ENCODE assay signal across 8 cellular contexts in genomic region chr12:123532021-123532420, GRCh38. TPM values are rescaled to one million over a fixed set of nuclear protein-coding genes. Genes with fewer than 3 reads are reported as not detected.
DNase-seq lines count a peak whose midpoint lies in the region; ATAC-seq, FAIRE-seq and TF ChIP-seq lines count a peak whose summit lies in the region.

No MANE protein-coding gene starts in this region.

- CTCF ChIA-PET in CD8-positive, alpha-beta T cell (lab: Charles Lee) = interaction anchor here (1.1 kb wide), 2 partner anchors 50 to 111 kb away, joined by 3 read pairs; no protein-coding TSS in a partner anchor

- no peaks in the 10 kb centered on the region for H3K9me3 Mint-ChIP-seq in CD8-positive, alpha-beta T cell

- ATAC-seq in CD8-positive, alpha-beta T cell = no peak
- peak; percentile 27 to 70 (median 56) for ATAC-seq in right lobe of liver
- peak; percentile 57 for ATAC-seq in upper lobe of right lung
- ATAC-seq in GM21367 (IDR thresholded peaks at IDR 0.05; ENCODE audit: unreplicated experiment) = no peak

- no CpG with 5 or more reads among the region's 1 CpG for WGBS in right lobe of liver (ENCODE audit: insufficient coverage, low coverage, low lambda C conversion rate, missing lambda C conversion rate)

- POLR2A ChIA-PET in CD8-positive, alpha-beta T cell (lab: Charles Lee) = interaction anchor here (0.9 to 1.8 kb wide), 3 partner anchors 25 to 167 kb away, joined by 3 to 5 read pairs (median 4); partner anchors contain the start of genes SBNO1 and SNRNP35

- peaks cover 1% of the 10 kb centered on the region for H3K36me3 Mint-ChIP-seq in CD8-positive, alpha-beta T cell

- no peak overlapping the region for H3K4me3 ChIP-seq in CD8-positive, alpha-beta T cell (ENCODE audit: low read depth, low read length)
- H3K4me3 ChIP-seq in HL-60 (replicated peaks; ENCODE audit: insufficient read depth, low read length) (no peak overlapping the region), adipocyte (ENCODE audit: low read length) (peak overlapping the region; percentile 87), right lobe of liver (no peak overlapping the region), upper lobe of right lung (peak overlapping the region; percentile 8)

- H3K4me1 ChIP-seq in CD8-positive, alpha-beta T cell (ENCODE audit: insufficient read depth, low read length) = peaks cover 19% of the 10 kb centered on the region
- peaks cover 22% of the 10 kb centered on the region for H3K4me1 ChIP-seq in adipocyte (ENCODE audit: control insufficient read depth, insufficient read depth, low read length)
- peaks cover 0 to 14% (median 6%) of the 10 kb centered on the region in 4 donors for H3K4me1 ChIP-seq in right lobe of liver
- H3K4me1 ChIP-seq in upper lobe of right lung = peaks cover 18% of the 10 kb centered on the region

- peak overlapping the region; percentile 89 for H3K4me3 Mint-ChIP-seq in CD8-positive, alpha-beta T cell

- intact Hi-C loops in CD8-positive, alpha-beta T cell (cut with DNase I, micrococcal nuclease) = loop anchor here (5.0 kb wide), 3 partner anchors 50 to 95 kb away; partner anchors contain the start of genes RILPL2 (in 1 of the 2), SNRNP35 (in 1 of the 2) and TMED2 (in 1 of the 2)
- intact Hi-C loops in right lobe of liver (cut with DNase I) (no loop called here), upper lobe of right lung (cut with DNase I) (no loop called here)

- TF ChIP-seq CTCF in CD8-positive, alpha-beta T cell (IDR thresholded peaks at IDR 0.05) = no peak
- TF ChIP-seq CTCF in HL-60 (IDR thresholded peaks at IDR 0.05; ENCODE audit: insufficient read depth, low read length) = no peak
- no peak for TF ChIP-seq CTCF in right lobe of liver (IDR thresholded peaks at IDR 0.05)
- no peak for TF ChIP-seq CTCF in upper lobe of right lung (IDR thresholded peaks at IDR 0.05)

- peak overlapping the region; percentile 74 for H3K27ac Mint-ChIP-seq in CD8-positive, alpha-beta T cell

- no peak overlapping the region for H3K27ac ChIP-seq in CD8-positive, alpha-beta T cell (ENCODE audit: low read depth, low read length)
- H3K27ac ChIP-seq in HL-60 (replicated peaks) (no peak overlapping the region), right lobe of liver (peak overlapping the region in 1 of 3 donors; percentile 38), upper lobe of right lung (no peak overlapping the region)

- H3K4me1 Mint-ChIP-seq in CD8-positive, alpha-beta T cell (ENCODE audit: low read depth) = peaks cover 17% of the 10 kb centered on the region

- no peaks in the 10 kb centered on the region for H3K36me3 ChIP-seq in CD8-positive, alpha-beta T cell (ENCODE audit: insufficient read depth, low read length)
- peaks cover 5% of the 10 kb centered on the region for H3K36me3 ChIP-seq in adipocyte (ENCODE audit: control insufficient read depth, insufficient read depth, low read length, severe bottlenecking)
- H3K36me3 ChIP-seq in right lobe of liver = no peaks in the 10 kb centered on the region
- H3K36me3 ChIP-seq in upper lobe of right lung = no peaks in the 10 kb centered on the region

- FAIRE-seq in H54 (lab: Jason Lieb, UNC) = no peak

- DNase-seq in CD8-positive, alpha-beta T cell = no peak
- peak; percentile 55 to 57 for DNase-seq in HL-60 (ENCODE audit: low read depth in 1 of 2, low spot score in 1 of 2)
- peak; percentile 23 for DNase-seq in adipocyte (ENCODE audit: low read depth)
- DNase-seq in right lobe of liver = no peak
- DNase-seq in upper lobe of right lung = no peak
- no peak for DNase-seq in putamen (ENCODE audit: low spot score)
- DNase-seq in H54 (ENCODE audit: insufficient read length, low spot score) = no peak

- peak overlapping the region; percentile 88 for H3K9ac ChIP-seq in adipocyte (ENCODE audit: low read length)

- no peak for TF ChIP-seq POLR2A in right lobe of liver (IDR thresholded peaks at IDR 0.05)
- no peak for TF ChIP-seq POLR2A in H54 (IDR thresholded peaks at IDR 0.05; ENCODE audit: low read depth, low read length)

- no peaks in the 10 kb centered on the region for H3K9me3 ChIP-seq in CD8-positive, alpha-beta T cell (ENCODE audit: low read length)
- no peaks in the 10 kb centered on the region for H3K9me3 ChIP-seq in adipocyte (ENCODE audit: control insufficient read depth, low read length)
- H3K9me3 ChIP-seq in right lobe of liver = no peaks in the 10 kb centered on the region
- no peaks in the 10 kb centered on the region for H3K9me3 ChIP-seq in upper lobe of right lung

- H3K27me3 Mint-ChIP-seq in CD8-positive, alpha-beta T cell (ENCODE audit: low read depth) = no peaks in the 10 kb centered on the region

- no peaks in the 10 kb centered on the region for H3K27me3 ChIP-seq in CD8-positive, alpha-beta T cell (ENCODE audit: insufficient read depth, low read length)
- H3K27me3 ChIP-seq in HL-60 (ENCODE audit: insufficient read depth, poor library complexity, severe bottlenecking) (peaks cover 9% of the 10 kb centered on the region), adipocyte (replicated peaks; ENCODE audit: control insufficient read depth, insufficient read depth, low read length) (no peaks in the 10 kb centered on the region), right lobe of liver (no peaks in the 10 kb centered on the region), upper lobe of right lung (no peaks in the 10 kb centered on the region)

RNA-seq across cellular contexts. Expression of gene RILPL1, which starts 1.5 kb away (rescaled TPM):
- total RNA-seq in CD8-positive, alpha-beta T cell = 1 to 10 TPM; 3.1 to 3.4 TPM
- total RNA-seq in right lobe of liver (1 to 10 TPM; 3.2 to 7.5 (median 5.3) TPM), upper lobe of right lung (17.9 TPM)

RNA-seq across cellular contexts. Expression of gene TMED2, which starts 52.3 kb away (rescaled TPM):
- 100 to 1,000 TPM; 108 to 123 TPM for total RNA-seq in CD8-positive, alpha-beta T cell
- total RNA-seq in right lobe of liver (100 to 1,000 TPM; 197 to 282 (median 215) TPM), upper lobe of right lung (200 TPM)

Comparison
In these comparisons a context has a peak if more than half of its experiments do, and no peak if none do; other contexts are left out.
1. ATAC-seq: peak in right lobe of liver (4 of 4) and upper lobe of right lung (single experiment); none in CD8-positive, alpha-beta T cell (single experiment) and GM21367 (single experiment).
2. DNase-seq: peak in HL-60 (2 of 2) and adipocyte (single experiment); none in CD8-positive, alpha-beta T cell (0 of 7), right lobe of liver (0 of 3), upper lobe of right lung (single experiment), putamen (single experiment) and H54 (single experiment).
3. H3K4me3 ChIP-seq: peak in adipocyte (single experiment) and upper lobe of right lung (single experiment); none in CD8-positive, alpha-beta T cell (single experiment), HL-60 (single experiment) and right lobe of liver (0 of 3).
4. intact Hi-C loops: an anchor here in CD8-positive, alpha-beta T cell (5.0 kb wide); none called in right lobe of liver and upper lobe of right lung.